In the genomic region with DNA sequence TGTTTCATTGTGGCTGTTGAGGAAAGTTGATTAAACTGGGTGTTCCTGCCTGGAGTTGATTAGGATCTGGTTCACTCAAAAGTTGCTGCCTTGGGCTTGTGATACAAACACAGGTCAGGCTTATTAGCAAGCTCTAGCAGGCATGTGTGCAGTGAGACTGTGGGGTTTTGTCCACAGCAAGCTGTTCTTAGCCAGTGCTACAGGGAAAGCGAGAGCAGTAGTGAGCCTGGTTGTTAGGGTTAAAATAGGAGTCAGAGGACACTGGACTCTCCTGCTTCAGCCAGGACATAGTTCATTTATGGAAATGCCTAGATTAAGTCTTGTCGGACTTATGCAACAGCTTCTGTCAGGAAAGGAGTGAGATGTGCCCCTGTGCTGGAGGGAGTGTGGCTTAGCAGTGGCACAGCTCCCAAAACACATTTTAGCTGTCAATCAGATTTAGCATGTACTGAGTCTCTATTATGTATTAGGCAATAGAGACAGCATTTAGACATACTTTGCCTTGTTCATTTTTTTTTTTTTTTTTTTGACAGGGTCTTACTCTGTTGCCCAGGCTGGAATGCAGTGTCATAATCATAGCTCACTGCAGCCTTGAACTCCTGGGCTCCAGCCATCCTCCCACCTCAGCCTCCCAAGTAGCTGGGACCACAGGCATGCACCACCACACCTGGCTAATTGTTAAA, we compare ENCODE assay signal across 14 cellular contexts. TPM values are rescaled to one million over a fixed set of nuclear protein-coding genes. Genes with fewer than 3 reads are reported as not detected.
DNase-seq lines count a peak whose midpoint lies in the region; TF ChIP-seq lines count a peak whose summit lies in the region.
"Had no signal": no experiment of that assay in that cellular context is flagged by ENCODE, and none has a peak within 500 bp of the region (broad histone marks: within the 10 kb centered on the region; RNA-seq: fewer than 3 reads in every experiment).

No MANE protein-coding gene starts in this region.

- H3K36me3 Mint-ChIP-seq in activated naive CD4-positive, alpha-beta T cell treated with anti-CD3 and anti-CD28 coated beads for 36 hours (ENCODE audit: low read depth) = peaks cover 24% of the 10 kb centered on the region
- peaks cover 16% of the 10 kb centered on the region for H3K36me3 Mint-ChIP-seq in chondrocyte (ENCODE audit: low read depth)

- TF ChIP-seq CTCF in chondrocyte (IDR thresholded peaks at IDR 0.05) (no peak), tibial artery (IDR thresholded peaks at IDR 0.05) (no peak)

- H3K4me1 ChIP-seq in tibial artery = peaks cover 0 to 49% (median 22%) of the 10 kb centered on the region in 4 donors

- H3K9me3 ChIP-seq in tibial artery = no peaks in the 10 kb centered on the region
- H3K9me3 ChIP-seq: transverse colon had no signal

- CTCF ChIA-PET in activated naive CD4-positive, alpha-beta T cell treated with anti-CD3 and anti-CD28 coated beads for 36 hours (lab: Charles Lee) = interaction anchor here (0.5 kb wide), 1 partner anchor 432 kb away, joined by 3 read pairs; no protein-coding TSS in a partner anchor

- no peaks in the 10 kb centered on the region for H3K9me3 Mint-ChIP-seq in activated naive CD4-positive, alpha-beta T cell treated with anti-CD3 and anti-CD28 coated beads for 36 hours
- no peaks in the 10 kb centered on the region for H3K9me3 Mint-ChIP-seq in chondrocyte (ENCODE audit: low read depth)
- H3K9me3 Mint-ChIP-seq: activated T-helper 2 cell treated with anti-CD3 and anti-CD28 coated beads, Interferon-gamma antibody, Interleukin-2, Interleukin-4, amounts not matched to agents 10 μg/mL and 5 μg/mL and 100 μg/mL, durations not matched to agents 14 hours and 24 hours and 36 hours had no signal

- no peaks in the 10 kb centered on the region for H3K27me3 Mint-ChIP-seq in activated naive CD4-positive, alpha-beta T cell treated with anti-CD3 and anti-CD28 coated beads for 36 hours (ENCODE audit: low read depth)
- no peaks in the 10 kb centered on the region for H3K27me3 Mint-ChIP-seq in chondrocyte (ENCODE audit: low read depth)

- peaks cover 41% of the 10 kb centered on the region for H3K4me1 Mint-ChIP-seq in activated naive CD4-positive, alpha-beta T cell treated with anti-CD3 and anti-CD28 coated beads for 36 hours (ENCODE audit: low read depth)
- peaks cover 3% of the 10 kb centered on the region for H3K4me1 Mint-ChIP-seq in chondrocyte (ENCODE audit: low read depth)

- no peak overlapping the region for H3K4me3 ChIP-seq in tibial artery
- H3K4me3 ChIP-seq: transverse colon had no signal

- peak overlapping the region; percentile 66 to 76 for H3K27ac ChIP-seq in tibial artery
- H3K27ac ChIP-seq: transverse colon had no signal

- H3K27me3 ChIP-seq in tibial artery = no peaks in the 10 kb centered on the region
- H3K27me3 ChIP-seq: transverse colon had no signal

- H3K4me3 Mint-ChIP-seq in activated naive CD4-positive, alpha-beta T cell treated with anti-CD3 and anti-CD28 coated beads for 36 hours = no peak overlapping the region
- no peak overlapping the region for H3K4me3 Mint-ChIP-seq in chondrocyte (ENCODE audit: unreplicated experiment)

- intact Hi-C loops in activated naive CD4-positive, alpha-beta T cell treated with anti-CD3 and anti-CD28 coated beads for 36 hours (cut with micrococcal nuclease) = no loop called here
- intact Hi-C loops in tibial artery (cut with DNase I; ENCODE audit: low total_unique reads) = no loop called here

- peak overlapping the region; percentile 4 for H3K27ac Mint-ChIP-seq in activated naive CD4-positive, alpha-beta T cell treated with anti-CD3 and anti-CD28 coated beads for 36 hours
- H3K27ac Mint-ChIP-seq in chondrocyte (ENCODE audit: unreplicated experiment) = peak overlapping the region; percentile 17
- H3K27ac Mint-ChIP-seq: activated T-helper 2 cell treated with anti-CD3 and anti-CD28 coated beads, Interferon-gamma antibody, Interleukin-2, Interleukin-4, amounts not matched to agents 10 μg/mL and 5 μg/mL and 100 μg/mL, durations not matched to agents 14 hours and 24 hours and 36 hours had no signal

- DNase-seq in activated naive CD4-positive, alpha-beta T cell treated with anti-CD3 and anti-CD28 coated beads for 36 hours = no peak
- no peak for DNase-seq in activated naive CD4-positive, alpha-beta T cell treated with Interleukin-2 at 50 U/mL for 16 hours
- DNase-seq in chondrocyte (ENCODE audit: low spot score) (no peak), iris pigment epithelial cell (ENCODE audit: low read depth) (peak; percentile 78), tibial artery (peak in 1 of 2 donors; percentile 32), NCI-H1694 treated with DMSO at 0.1 percent for 48 hours (lab: John Stamatoyannopoulos, UW) (no peak), OCI-M1 (lab: John Stamatoyannopoulos, UW) (no peak), NCI-H82 treated with DMSO at 0.1 percent for 48 hours (lab: John Stamatoyannopoulos, UW; ENCODE audit: unreplicated experiment) (no peak)
- DNase-seq: AML-193, midbrain, NCI-H1105 treated with DMSO at 0.1 percent for 48 hours, SHP77, transverse colon had no signal

- H3K36me3 ChIP-seq in tibial artery = peaks cover 17 to 60% (median 43%) of the 10 kb centered on the region in 3 donors

RNA-seq across cellular contexts. Expression of gene SNRPD3, which starts 8.7 kb away (rescaled TPM):
- 100 to 1,000 TPM; 158 to 166 TPM for total RNA-seq in activated naive CD4-positive, alpha-beta T cell treated with anti-CD3 and anti-CD28 coated beads for 36 hours
- total RNA-seq in chondrocyte = 59.3 to 84.8 TPM (median 63.9 TPM) in 3 replicates

RNA-seq across cellular contexts. Expression of gene GUCD1, which starts 9.6 kb away (rescaled TPM):
- total RNA-seq in activated naive CD4-positive, alpha-beta T cell treated with anti-CD3 and anti-CD28 coated beads for 36 hours = 10 to 100 TPM; 95.8 to 96.0 TPM
- 77.3 to 84.7 TPM (median 77.9 TPM) in 3 replicates for total RNA-seq in chondrocyte

RNA-seq across cellular contexts. Expression of gene LRRC75B, which starts 28.4 kb away (rescaled TPM):
- under 1 TPM in 1 of 2 experiments, not detected in 1; 0.25 TPM for total RNA-seq in activated naive CD4-positive, alpha-beta T cell treated with anti-CD3 and anti-CD28 coated beads for 36 hours
- total RNA-seq in chondrocyte = 5.6 to 13.0 TPM (median 8.6 TPM) in 3 replicates

RNA-seq across cellular contexts. Expression of gene GGT1, which starts 38.5 kb away (rescaled TPM):
- 10 to 100 TPM; 15.5 to 16.1 TPM for total RNA-seq in activated naive CD4-positive, alpha-beta T cell treated with anti-CD3 and anti-CD28 coated beads for 36 hours
- 1.4 to 1.8 TPM (median 1.5 TPM) in 3 replicates for total RNA-seq in chondrocyte
